ENCODE assay signal across 1 cellular context in the genomic region with DNA sequence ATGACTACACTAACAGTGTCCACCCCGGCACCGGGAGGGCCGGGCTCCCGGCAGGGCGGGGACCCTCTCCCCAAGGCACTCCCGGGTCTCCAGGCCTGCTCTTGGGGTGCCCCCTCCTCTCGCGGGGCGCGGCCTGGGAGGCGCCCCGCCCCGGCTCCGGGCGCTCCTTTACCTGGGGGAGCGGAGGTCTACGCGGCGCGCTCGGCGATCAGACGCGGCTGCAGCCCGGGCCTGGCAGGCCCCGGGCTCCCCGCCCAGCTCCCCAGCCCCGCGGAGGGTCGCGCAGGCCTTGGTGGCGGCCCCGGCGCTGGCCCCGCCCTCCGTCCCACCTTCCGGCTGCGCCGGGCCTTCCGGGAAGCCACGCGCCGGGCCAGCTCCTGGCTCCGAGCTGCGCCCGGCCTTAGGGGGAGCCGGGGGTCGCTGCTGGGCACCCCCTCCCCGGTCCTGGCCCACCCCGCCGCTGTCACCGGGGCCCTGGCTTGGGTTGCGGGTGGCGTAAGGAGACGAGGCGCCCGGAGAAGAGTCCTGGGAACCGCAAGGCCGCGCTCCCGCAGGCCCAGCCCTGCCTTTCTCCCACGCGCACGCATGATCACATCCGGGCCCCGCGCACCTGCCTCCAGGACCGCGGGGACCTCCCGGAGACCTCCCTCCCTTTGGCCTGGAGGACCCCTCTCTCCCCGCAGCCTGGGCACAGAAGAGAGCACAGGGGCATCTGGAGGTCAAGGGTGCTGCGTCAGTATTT.
TF ChIP-seq lines count a peak whose summit lies in the region.

A gene (minus strand): TSS at position 309 of the 742 bp plus-strand sequence. CDS start 6,848 bp downstream, outside the sequence.

TF ChIP-seq in HepG2, 621 proteins besides CTCF, POLR2A, EP300 and RAD21 (continued from another document and continues in another):
- TF ChIP-seq, protein P1, sequence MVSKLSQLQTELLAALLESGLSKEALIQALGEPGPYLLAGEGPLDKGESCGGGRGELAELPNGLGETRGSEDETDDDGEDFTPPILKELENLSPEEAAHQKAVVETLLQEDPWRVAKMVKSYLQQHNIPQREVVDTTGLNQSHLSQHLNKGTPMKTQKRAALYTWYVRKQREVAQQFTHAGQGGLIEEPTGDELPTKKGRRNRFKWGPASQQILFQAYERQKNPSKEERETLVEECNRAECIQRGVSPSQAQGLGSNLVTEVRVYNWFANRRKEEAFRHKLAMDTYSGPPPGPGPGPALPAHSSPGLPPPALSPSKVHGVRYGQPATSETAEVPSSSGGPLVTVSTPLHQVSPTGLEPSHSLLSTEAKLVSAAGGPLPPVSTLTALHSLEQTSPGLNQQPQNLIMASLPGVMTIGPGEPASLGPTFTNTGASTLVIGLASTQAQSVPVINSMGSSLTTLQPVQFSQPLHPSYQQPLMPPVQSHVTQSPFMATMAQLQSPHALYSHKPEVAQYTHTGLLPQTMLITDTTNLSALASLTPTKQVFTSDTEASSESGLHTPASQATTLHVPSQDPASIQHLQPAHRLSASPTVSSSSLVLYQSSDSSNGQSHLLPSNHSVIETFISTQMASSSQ (IDR thresholded peaks at IDR 0.05; ENCODE audit: low read depth), result no peak
- TF ChIP-seq, protein P1 (CRISPR knock-in tag; IDR thresholded peaks at IDR 0.05; ENCODE audit: borderline replicate concordance), result no peak
- TF ChIP-seq ZNF558 (CRISPR knock-in tag; IDR thresholded peaks at IDR 0.05; ENCODE audit: borderline replicate concordance) (no peak; the same call in 1 of the 2 replicates), ZNF670 (CRISPR knock-in tag; IDR thresholded peaks at IDR 0.05; ENCODE audit: borderline replicate concordance) (no peak), KMT2A (CRISPR knock-in tag; IDR thresholded peaks at IDR 0.05) (no peak), SRSF4 (IDR thresholded peaks at IDR 0.05; ENCODE audit: low read depth, low read length, poor library complexity, severe bottlenecking) (no peak), ATAD3A (CRISPR knock-in tag; IDR thresholded peaks at IDR 0.05) (no peak), ARNT (IDR thresholded peaks at IDR 0.05) (no peak), ZBTB8A (CRISPR knock-in tag; IDR thresholded peaks at IDR 0.05; ENCODE audit: borderline replicate concordance, low read depth) (no peak), KMT2B (CRISPR knock-in tag; IDR thresholded peaks at IDR 0.05) (0 out of 2 replicates have a peak, but pooled peaks have one; percentile 21), EZH2 (conservative IDR thresholded peaks at IDR 0.05; ENCODE audit: low read depth, low read length) (no peak), POLR2AphosphoS2 (IDR thresholded peaks at IDR 0.05; ENCODE audit: low read depth, low read length) (no peak)
- TF ChIP-seq, protein P2, sequence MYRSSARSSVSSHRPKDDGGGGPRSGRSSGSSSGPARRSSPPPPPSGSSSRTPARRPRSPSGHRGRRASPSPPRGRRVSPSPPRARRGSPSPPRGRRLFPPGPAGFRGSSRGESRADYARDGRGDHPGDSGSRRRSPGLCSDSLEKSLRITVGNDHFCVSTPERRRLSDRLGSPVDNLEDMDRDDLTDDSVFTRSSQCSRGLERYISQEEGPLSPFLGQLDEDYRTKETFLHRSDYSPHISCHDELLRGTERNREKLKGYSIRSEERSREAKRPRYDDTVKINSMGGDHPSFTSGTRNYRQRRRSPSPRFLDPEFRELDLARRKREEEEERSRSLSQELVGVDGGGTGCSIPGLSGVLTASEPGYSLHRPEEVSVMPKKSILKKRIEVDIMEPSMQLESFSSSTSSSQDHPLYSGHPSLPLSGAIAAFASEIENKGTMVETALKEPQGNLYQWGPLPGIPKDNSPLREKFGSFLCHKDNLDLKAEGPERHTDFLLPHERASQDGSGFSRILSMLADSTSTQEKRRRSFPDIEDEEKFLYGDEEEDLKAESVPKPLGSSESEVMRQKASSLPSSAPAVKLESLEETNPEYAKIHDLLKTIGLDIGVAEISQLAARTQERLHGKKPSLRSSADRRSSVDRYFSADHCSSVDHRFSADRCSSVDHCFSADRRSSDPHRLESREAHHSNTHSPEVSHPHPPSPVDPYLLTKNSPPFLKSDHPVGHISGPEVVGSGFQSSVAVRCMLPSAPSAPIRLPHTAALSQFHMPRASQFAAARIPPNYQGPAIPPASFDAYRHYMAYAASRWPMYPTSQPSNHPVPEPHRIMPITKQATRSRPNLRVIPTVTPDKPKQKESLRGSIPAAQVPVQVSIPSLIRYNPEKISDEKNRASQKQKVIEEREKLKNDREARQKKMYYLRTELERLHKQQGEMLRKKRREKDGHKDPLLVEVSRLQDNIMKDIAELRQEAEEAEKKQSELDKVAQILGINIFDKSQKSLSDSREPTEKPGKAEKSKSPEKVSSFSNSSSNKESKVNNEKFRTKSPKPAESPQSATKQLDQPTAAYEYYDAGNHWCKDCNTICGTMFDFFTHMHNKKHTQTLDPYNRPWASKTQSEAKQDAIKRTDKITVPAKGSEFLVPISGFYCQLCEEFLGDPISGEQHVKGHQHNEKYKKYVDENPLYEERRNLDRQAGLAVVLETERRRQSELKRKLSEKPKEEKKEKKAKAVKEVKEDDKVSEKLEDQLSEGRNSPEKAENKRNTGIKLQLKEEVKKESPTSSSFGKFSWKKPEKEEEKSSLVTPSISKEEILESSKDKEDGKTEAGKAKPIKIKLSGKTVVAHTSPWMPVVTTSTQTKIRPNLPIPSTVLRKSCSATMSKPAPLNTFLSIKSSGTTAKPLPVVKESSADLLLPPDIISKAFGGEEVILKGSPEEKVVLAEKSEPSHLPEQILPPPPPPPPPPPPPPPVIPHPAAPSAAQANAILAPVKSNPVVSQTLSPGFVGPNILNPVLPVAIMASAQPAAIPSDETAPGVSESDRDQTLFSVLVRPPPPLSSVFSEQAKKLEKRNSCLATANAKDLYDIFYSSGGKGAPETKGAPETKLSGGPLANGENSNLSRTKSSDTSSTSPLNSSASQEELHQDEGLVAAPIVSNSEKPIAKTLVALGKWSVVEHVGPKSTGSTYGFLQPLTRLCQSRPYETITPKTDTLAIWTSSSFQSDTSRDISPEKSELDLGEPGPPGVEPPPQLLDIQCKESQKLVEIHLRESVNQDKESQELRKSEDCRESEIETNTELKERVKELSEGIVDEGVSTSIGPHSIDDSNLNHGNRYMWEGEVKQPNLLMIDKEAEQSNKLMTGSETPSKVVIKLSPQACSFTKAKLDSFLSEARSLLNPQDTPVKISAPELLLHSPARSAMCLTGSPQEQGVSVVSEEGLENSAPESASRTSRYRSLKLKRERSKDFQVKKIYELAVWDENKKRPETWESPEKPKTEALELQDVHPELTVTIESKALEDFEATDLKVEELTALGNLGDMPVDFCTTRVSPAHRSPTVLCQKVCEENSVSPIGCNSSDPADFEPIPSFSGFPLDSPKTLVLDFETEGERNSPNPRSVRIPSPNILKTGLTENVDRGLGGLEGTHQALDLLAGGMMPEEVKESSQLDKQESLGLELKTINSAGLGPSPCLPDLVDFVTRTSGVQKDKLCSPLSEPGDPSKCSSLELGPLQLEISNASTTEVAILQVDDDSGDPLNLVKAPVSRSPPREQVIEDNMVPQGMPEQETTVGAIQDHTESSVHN (CRISPR knock-in tag; IDR thresholded peaks at IDR 0.05), result 0 out of 2 replicates have a peak, but pooled peaks have one; percentile 22
- TF ChIP-seq, protein P3, sequence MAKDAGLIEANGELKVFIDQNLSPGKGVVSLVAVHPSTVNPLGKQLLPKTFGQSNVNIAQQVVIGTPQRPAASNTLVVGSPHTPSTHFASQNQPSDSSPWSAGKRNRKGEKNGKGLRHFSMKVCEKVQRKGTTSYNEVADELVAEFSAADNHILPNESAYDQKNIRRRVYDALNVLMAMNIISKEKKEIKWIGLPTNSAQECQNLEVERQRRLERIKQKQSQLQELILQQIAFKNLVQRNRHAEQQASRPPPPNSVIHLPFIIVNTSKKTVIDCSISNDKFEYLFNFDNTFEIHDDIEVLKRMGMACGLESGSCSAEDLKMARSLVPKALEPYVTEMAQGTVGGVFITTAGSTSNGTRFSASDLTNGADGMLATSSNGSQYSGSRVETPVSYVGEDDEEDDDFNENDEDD (CRISPR knock-in tag; IDR thresholded peaks at IDR 0.05; ENCODE audit: borderline replicate concordance), result peak; percentile 26; the same call in 1 of the 2 replicates
- TF ChIP-seq, protein P4, sequence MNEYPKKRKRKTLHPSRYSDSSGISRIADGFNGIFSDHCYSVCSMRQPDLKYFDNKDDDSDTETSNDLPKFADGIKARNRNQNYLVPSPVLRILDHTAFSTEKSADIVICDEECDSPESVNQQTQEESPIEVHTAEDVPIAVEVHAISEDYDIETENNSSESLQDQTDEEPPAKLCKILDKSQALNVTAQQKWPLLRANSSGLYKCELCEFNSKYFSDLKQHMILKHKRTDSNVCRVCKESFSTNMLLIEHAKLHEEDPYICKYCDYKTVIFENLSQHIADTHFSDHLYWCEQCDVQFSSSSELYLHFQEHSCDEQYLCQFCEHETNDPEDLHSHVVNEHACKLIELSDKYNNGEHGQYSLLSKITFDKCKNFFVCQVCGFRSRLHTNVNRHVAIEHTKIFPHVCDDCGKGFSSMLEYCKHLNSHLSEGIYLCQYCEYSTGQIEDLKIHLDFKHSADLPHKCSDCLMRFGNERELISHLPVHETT (CRISPR knock-in tag; conservative IDR thresholded peaks at IDR 0.05), result no peak
- TF ChIP-seq, protein P5, sequence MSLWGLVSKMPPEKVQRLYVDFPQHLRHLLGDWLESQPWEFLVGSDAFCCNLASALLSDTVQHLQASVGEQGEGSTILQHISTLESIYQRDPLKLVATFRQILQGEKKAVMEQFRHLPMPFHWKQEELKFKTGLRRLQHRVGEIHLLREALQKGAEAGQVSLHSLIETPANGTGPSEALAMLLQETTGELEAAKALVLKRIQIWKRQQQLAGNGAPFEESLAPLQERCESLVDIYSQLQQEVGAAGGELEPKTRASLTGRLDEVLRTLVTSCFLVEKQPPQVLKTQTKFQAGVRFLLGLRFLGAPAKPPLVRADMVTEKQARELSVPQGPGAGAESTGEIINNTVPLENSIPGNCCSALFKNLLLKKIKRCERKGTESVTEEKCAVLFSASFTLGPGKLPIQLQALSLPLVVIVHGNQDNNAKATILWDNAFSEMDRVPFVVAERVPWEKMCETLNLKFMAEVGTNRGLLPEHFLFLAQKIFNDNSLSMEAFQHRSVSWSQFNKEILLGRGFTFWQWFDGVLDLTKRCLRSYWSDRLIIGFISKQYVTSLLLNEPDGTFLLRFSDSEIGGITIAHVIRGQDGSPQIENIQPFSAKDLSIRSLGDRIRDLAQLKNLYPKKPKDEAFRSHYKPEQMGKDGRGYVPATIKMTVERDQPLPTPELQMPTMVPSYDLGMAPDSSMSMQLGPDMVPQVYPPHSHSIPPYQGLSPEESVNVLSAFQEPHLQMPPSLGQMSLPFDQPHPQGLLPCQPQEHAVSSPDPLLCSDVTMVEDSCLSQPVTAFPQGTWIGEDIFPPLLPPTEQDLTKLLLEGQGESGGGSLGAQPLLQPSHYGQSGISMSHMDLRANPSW (CRISPR knock-in tag; IDR thresholded peaks at IDR 0.05; ENCODE audit: borderline replicate concordance), result no peak
- TF ChIP-seq, protein P6, sequence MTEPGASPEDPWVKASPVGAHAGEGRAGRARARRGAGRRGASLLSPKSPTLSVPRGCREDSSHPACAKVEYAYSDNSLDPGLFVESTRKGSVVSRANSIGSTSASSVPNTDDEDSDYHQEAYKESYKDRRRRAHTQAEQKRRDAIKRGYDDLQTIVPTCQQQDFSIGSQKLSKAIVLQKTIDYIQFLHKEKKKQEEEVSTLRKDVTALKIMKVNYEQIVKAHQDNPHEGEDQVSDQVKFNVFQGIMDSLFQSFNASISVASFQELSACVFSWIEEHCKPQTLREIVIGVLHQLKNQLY (CRISPR knock-in tag; IDR thresholded peaks at IDR 0.05), result no peak
- TF ChIP-seq, protein P7, sequence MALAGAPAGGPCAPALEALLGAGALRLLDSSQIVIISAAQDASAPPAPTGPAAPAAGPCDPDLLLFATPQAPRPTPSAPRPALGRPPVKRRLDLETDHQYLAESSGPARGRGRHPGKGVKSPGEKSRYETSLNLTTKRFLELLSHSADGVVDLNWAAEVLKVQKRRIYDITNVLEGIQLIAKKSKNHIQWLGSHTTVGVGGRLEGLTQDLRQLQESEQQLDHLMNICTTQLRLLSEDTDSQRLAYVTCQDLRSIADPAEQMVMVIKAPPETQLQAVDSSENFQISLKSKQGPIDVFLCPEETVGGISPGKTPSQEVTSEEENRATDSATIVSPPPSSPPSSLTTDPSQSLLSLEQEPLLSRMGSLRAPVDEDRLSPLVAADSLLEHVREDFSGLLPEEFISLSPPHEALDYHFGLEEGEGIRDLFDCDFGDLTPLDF (CRISPR knock-in tag; IDR thresholded peaks at IDR 0.05), result no peak
- TF ChIP-seq, protein P8, sequence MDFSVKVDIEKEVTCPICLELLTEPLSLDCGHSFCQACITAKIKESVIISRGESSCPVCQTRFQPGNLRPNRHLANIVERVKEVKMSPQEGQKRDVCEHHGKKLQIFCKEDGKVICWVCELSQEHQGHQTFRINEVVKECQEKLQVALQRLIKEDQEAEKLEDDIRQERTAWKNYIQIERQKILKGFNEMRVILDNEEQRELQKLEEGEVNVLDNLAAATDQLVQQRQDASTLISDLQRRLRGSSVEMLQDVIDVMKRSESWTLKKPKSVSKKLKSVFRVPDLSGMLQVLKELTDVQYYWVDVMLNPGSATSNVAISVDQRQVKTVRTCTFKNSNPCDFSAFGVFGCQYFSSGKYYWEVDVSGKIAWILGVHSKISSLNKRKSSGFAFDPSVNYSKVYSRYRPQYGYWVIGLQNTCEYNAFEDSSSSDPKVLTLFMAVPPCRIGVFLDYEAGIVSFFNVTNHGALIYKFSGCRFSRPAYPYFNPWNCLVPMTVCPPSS (IDR thresholded peaks at IDR 0.05), result no peak
- TF ChIP-seq, protein P9, sequence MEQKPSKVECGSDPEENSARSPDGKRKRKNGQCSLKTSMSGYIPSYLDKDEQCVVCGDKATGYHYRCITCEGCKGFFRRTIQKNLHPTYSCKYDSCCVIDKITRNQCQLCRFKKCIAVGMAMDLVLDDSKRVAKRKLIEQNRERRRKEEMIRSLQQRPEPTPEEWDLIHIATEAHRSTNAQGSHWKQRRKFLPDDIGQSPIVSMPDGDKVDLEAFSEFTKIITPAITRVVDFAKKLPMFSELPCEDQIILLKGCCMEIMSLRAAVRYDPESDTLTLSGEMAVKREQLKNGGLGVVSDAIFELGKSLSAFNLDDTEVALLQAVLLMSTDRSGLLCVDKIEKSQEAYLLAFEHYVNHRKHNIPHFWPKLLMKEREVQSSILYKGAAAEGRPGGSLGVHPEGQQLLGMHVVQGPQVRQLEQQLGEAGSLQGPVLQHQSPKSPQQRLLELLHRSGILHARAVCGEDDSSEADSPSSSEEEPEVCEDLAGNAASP (CRISPR knock-in tag; IDR thresholded peaks at IDR 0.05; ENCODE audit: borderline replicate concordance), result no peak
- TF ChIP-seq, protein P10, sequence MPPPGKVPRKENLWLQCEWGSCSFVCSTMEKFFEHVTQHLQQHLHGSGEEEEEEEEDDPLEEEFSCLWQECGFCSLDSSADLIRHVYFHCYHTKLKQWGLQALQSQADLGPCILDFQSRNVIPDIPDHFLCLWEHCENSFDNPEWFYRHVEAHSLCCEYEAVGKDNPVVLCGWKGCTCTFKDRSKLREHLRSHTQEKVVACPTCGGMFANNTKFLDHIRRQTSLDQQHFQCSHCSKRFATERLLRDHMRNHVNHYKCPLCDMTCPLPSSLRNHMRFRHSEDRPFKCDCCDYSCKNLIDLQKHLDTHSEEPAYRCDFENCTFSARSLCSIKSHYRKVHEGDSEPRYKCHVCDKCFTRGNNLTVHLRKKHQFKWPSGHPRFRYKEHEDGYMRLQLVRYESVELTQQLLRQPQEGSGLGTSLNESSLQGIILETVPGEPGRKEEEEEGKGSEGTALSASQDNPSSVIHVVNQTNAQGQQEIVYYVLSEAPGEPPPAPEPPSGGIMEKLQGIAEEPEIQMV (CRISPR knock-in tag; IDR thresholded peaks at IDR 0.05; ENCODE audit: low read depth), result no peak
